Comparison of ENCODE assay signal across 26 cellular contexts in the genomic region with DNA sequence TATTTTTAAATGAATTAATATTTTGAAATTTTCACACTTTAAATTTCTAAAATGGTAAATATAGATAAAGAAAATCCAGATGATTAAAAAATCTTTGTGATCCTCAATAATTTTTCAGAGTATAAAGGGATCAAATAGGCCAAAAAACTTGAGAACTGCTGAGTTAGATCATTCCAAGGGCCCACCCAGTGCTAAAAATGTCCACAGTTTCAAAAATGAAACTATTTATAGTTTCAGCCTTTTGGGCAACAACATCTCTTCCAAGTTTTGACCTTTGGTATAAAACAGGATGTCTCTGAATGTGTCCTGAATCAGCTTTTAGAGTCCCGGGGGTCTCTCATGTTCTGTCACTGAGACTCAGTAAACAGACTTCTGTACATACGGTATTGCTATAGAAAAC. TPM values are rescaled to one million over a fixed set of nuclear protein-coding genes. Genes with fewer than 3 reads are reported as not detected.
"Had no signal": no experiment of that assay in that cellular context is flagged by ENCODE, and none has a peak within 500 bp of the region (broad histone marks: within the 10 kb centered on the region; RNA-seq: fewer than 3 reads in every experiment).

No MANE protein-coding gene starts in this region.

- H3K4me3 ChIP-seq: K562, Peyer's patch, SJCRH30 had no signal

- H3K36me3 ChIP-seq: SJCRH30 had no signal

- H3K9me3 Mint-ChIP-seq: activated CD4-positive, alpha-beta memory T cell treated with anti-CD3 and anti-CD28 coated beads, Interleukin-2, amount 10 ng/mL, durations not matched to agents 7 days and 5 days; activated naive CD8-positive, alpha-beta T cell treated with anti-CD3 and anti-CD28 coated beads, Interleukin-2, amount 10 ng/mL, durations not matched to agents 7 days and 5 days; brain had no signal

- H3K9me3 ChIP-seq: Peyer's patch, SJCRH30, SK-N-SH had no signal

- H3K4me3 Mint-ChIP-seq: activated CD4-positive, alpha-beta memory T cell treated with anti-CD3 and anti-CD28 coated beads, Interleukin-2, amount 10 ng/mL, durations not matched to agents 7 days and 5 days; activated CD4-positive, alpha-beta T cell treated with anti-CD3 and anti-CD28 coated beads for 36 hours; activated naive CD8-positive, alpha-beta T cell treated with anti-CD3 and anti-CD28 coated beads, Interleukin-2, amount 10 ng/mL, durations not matched to agents 7 days and 5 days; brain had no signal

- H3K27ac Mint-ChIP-seq: activated CD4-positive, alpha-beta memory T cell treated with anti-CD3 and anti-CD28 coated beads, Interleukin-2, amount 10 ng/mL, durations not matched to agents 7 days and 5 days; activated CD4-positive, alpha-beta T cell treated with anti-CD3 and anti-CD28 coated beads for 36 hours; activated naive CD8-positive, alpha-beta T cell treated with anti-CD3 and anti-CD28 coated beads, Interleukin-2, amount 10 ng/mL, durations not matched to agents 7 days and 5 days; brain had no signal

- H3K27ac ChIP-seq: Peyer's patch, RWPE1, SJCRH30, VCaP had no signal

- H3K27me3 ChIP-seq: Peyer's patch, SJCRH30 had no signal

- H3K4me2 ChIP-seq: SK-N-SH had no signal

- H3K4me1 ChIP-seq: Peyer's patch, SJCRH30 had no signal

- ATAC-seq: activated CD4-positive, alpha-beta T cell treated with anti-CD3 and anti-CD28 coated beads for 36 hours; K562 had no signal

- H3K4me1 Mint-ChIP-seq: activated CD4-positive, alpha-beta T cell treated with anti-CD3 and anti-CD28 coated beads for 36 hours; brain had no signal

- H3K9ac ChIP-seq: SK-N-SH had no signal

- FAIRE-seq: astrocyte, K562 had no signal

- H3K27me3 Mint-ChIP-seq: activated CD4-positive, alpha-beta memory T cell treated with anti-CD3 and anti-CD28 coated beads, Interleukin-2, amount 10 ng/mL, durations not matched to agents 7 days and 5 days; activated CD4-positive, alpha-beta T cell treated with anti-CD3 and anti-CD28 coated beads for 36 hours; activated naive CD8-positive, alpha-beta T cell treated with anti-CD3 and anti-CD28 coated beads, Interleukin-2, amount 10 ng/mL, durations not matched to agents 7 days and 5 days; brain had no signal

- DNase-seq: activated CD4-positive, alpha-beta memory T cell treated with anti-CD3 and anti-CD28 coated beads, Interleukin-2, amount 10 ng/mL, durations not matched to agents 7 days and 5 days; activated CD4-positive, alpha-beta T cell treated with anti-CD3 and anti-CD28 coated beads for 36 hours; activated CD4-positive, alpha-beta T cell treated with anti-CD3 and anti-CD28 coated beads, Interleukin-2, amount 50 U/mL, for 1 hour; activated CD8-positive, alpha-beta memory T cell treated with anti-CD3 and anti-CD28 coated beads, Interleukin-2, amount 50 U/mL, for 4 hours; activated naive CD4-positive, alpha-beta T cell treated with anti-CD3 and anti-CD28 coated beads, Interleukin-2, amount 50 U/mL, for 16 hours; activated naive CD8-positive, alpha-beta T cell treated with anti-CD3 and anti-CD28 coated beads, Interleukin-2, amount 10 ng/mL, durations not matched to agents 7 days and 5 days; amniotic stem cell; Karpas-422; MM.1S; NCI-H1105; NCI-H1436; NCI-H187 treated with DMSO at 0.1 percent for 48 hours; NCI-H2081 treated with DMSO at 0.1 percent for 48 hours; NCI-H446; NCI-H524; Peyer's patch; SJCRH30; SK-N-SH; T-helper 1 cell had no signal

RNA-seq across cellular contexts. Expression of gene BAIAP2L2, which starts 20.9 kb away (rescaled TPM):
- total RNA-seq: SJCRH30 had no signal

RNA-seq across cellular contexts. Expression of gene SLC16A8, which starts 47.4 kb away (rescaled TPM):
- total RNA-seq: activated CD4-positive, alpha-beta memory T cell treated with anti-CD3 and anti-CD28 coated beads, Interleukin-2, amount 10 ng/mL, durations not matched to agents 7 days and 5 days; activated CD4-positive, alpha-beta T cell treated with anti-CD3 and anti-CD28 coated beads for 36 hours; activated naive CD8-positive, alpha-beta T cell treated with anti-CD3 and anti-CD28 coated beads, Interleukin-2, amount 10 ng/mL, durations not matched to agents 7 days and 5 days; astrocyte; K562; Peyer's patch; Right ventricle myocardium superior; T-helper 2 cell treated with Interferon-gamma antibody and Interleukin-4, amounts not matched to agents 100 ng/mL and 5 ng/mL, for 36 hours had no signal
- polyA plus RNA-seq: K562, SK-N-SH had no signal
